ENCODE assay signal across 25 cellular contexts in genomic region chr10:57880441-57881301, GRCh38.
"Had no signal": no experiment of that assay in that cellular context is flagged by ENCODE, and none has a peak within 500 bp of the region (broad histone marks: within the 10 kb centered on the region; RNA-seq: fewer than 3 reads in every experiment).

No MANE protein-coding gene starts in this region.

- H3K36me3 Mint-ChIP-seq: activated naive CD4-positive, alpha-beta T cell treated with anti-CD3 and anti-CD28 coated beads, Interleukin-2, amount 50 U/mL, for 72 hours; natural killer cell treated with Interleukin-12 subunit alpha and Interleukin-12 subunit beta and Interleukin-15 and Interleukin-18, amount 100 ng/mL, for 72 hours had no signal

- ATAC-seq: activated CD4-positive, alpha-beta T cell treated with anti-CD3 and anti-CD28 coated beads for 36 hours; activated naive CD4-positive, alpha-beta T cell treated with anti-CD3 and anti-CD28 coated beads, Interleukin-2, amount 50 U/mL, for 72 hours; activated T-helper 17 cell treated with anti-CD3 and anti-CD28 coated beads, Interleukin-2, amount 50 U/mL, for 72 hours; gastroesophageal sphincter; left colon; lower lobe of right lung; natural killer cell treated with Interleukin-12 subunit alpha and Interleukin-12 subunit beta and Interleukin-15 and Interleukin-18, amount 100 ng/mL, for 72 hours; right cardiac atrium; stimulated activated naive CD8-positive, alpha-beta T cell treated with anti-CD3 and anti-CD28 coated beads, Interleukin-15, Interleukin-2, amounts not matched to agents 100 U/mL and 50 U/mL, for 24 hours; upper lobe of right lung had no signal

- H3K4me3 ChIP-seq: coronary artery, esophagus squamous epithelium, gastroesophageal sphincter, lower lobe of right lung, thyroid gland, upper lobe of right lung had no signal

- DNase-seq: activated B cell treated with CpG ODN at 0.5 μM for 24 hours; activated CD4-positive, alpha-beta T cell treated with anti-CD3 and anti-CD28 coated beads for 36 hours; activated CD4-positive, alpha-beta T cell treated with anti-CD3 and anti-CD28 coated beads, Interleukin-2, amount 50 U/mL, for 4 hours; activated CD8-positive, alpha-beta memory T cell treated with anti-CD3 and anti-CD28 coated beads for 24 hours; activated CD8-positive, alpha-beta memory T cell treated with anti-CD3 and anti-CD28 coated beads, Interleukin-2, amount 50 U/mL, for 4 hours; activated T-cell treated with anti-CD3 and anti-CD28 coated beads, Interleukin-2, amount 50 U/mL, for 24 hours; esophagus squamous epithelium; head of caudate nucleus; left colon; lower lobe of right lung; right cardiac atrium; stimulated activated CD4-positive, alpha-beta T cell treated with anti-CD3 and anti-CD28 coated beads, Interleukin-12 subunit alpha, Interleukin-12 subunit beta, amount 100 ng/mL, for 4 hours; stimulated activated CD4-positive, alpha-beta T cell treated with anti-CD3 and anti-CD28 coated beads, Interleukin-4, amount 100 ng/mL, for 4 hours; stimulated activated naive CD8-positive, alpha-beta T cell treated with anti-CD3 and anti-CD28 coated beads, Interleukin-15, Interleukin-2, amounts not matched to agents 100 U/mL and 50 U/mL, for 24 hours; substantia nigra; T1000; thyroid gland; upper lobe of right lung had no signal

- H3K27me3 ChIP-seq: esophagus squamous epithelium, gastroesophageal sphincter, thyroid gland, upper lobe of right lung had no signal

- H3K36me3 ChIP-seq: esophagus squamous epithelium, gastroesophageal sphincter, lower lobe of right lung, thyroid gland, upper lobe of right lung had no signal

- H3K4me1 ChIP-seq: esophagus squamous epithelium, gastroesophageal sphincter, lower lobe of right lung, thyroid gland, upper lobe of right lung had no signal

- H3K4me1 Mint-ChIP-seq: activated B cell treated with CpG ODN at 0.5 μM for 24 hours; activated CD4-positive, alpha-beta T cell treated with anti-CD3 and anti-CD28 coated beads for 36 hours; activated T-helper 17 cell treated with anti-CD3 and anti-CD28 coated beads, Interleukin-2, amount 50 U/mL, for 72 hours had no signal

- H3K27me3 Mint-ChIP-seq: activated B cell treated with CpG ODN at 0.5 μM for 24 hours; activated CD4-positive, alpha-beta T cell treated with anti-CD3 and anti-CD28 coated beads for 36 hours; activated T-cell treated with anti-CD3 and anti-CD28 coated beads, Interleukin-2, amount 50 U/mL, for 24 hours; activated T-helper 17 cell treated with anti-CD3 and anti-CD28 coated beads, Interleukin-2, amount 50 U/mL, for 72 hours; natural killer cell treated with Interleukin-12 subunit alpha and Interleukin-12 subunit beta and Interleukin-15 and Interleukin-18, amount 100 ng/mL, for 72 hours; progenitor cell of endocrine pancreas had no signal

- H3K9me3 Mint-ChIP-seq: activated naive CD4-positive, alpha-beta T cell treated with anti-CD3 and anti-CD28 coated beads, Interleukin-2, amount 50 U/mL, for 72 hours; T-helper 1 cell treated with Interleukin-12 subunit alpha and Interleukin-12 subunit beta and Interleukin-4 antibody, amounts not matched to agents 30 μg/mL and 1 μg/mL, for 36 hours had no signal

- H3K9me3 ChIP-seq: gastroesophageal sphincter, lower lobe of right lung, thyroid gland, upper lobe of right lung had no signal

- H3K4me3 Mint-ChIP-seq: activated B cell treated with CpG ODN at 0.5 μM for 24 hours; activated CD4-positive, alpha-beta T cell treated with anti-CD3 and anti-CD28 coated beads for 36 hours; activated T-cell treated with anti-CD3 and anti-CD28 coated beads, Interleukin-2, amount 50 U/mL, for 24 hours; activated T-helper 17 cell treated with anti-CD3 and anti-CD28 coated beads, Interleukin-2, amount 50 U/mL, for 72 hours; natural killer cell treated with Interleukin-12 subunit alpha and Interleukin-12 subunit beta and Interleukin-15 and Interleukin-18, amount 100 ng/mL, for 72 hours; T-helper 1 cell treated with Interleukin-12 subunit alpha and Interleukin-12 subunit beta and Interleukin-4 antibody, amounts not matched to agents 30 μg/mL and 1 μg/mL, for 36 hours had no signal

- H3K27ac ChIP-seq: coronary artery, esophagus squamous epithelium, gastroesophageal sphincter, lower lobe of right lung, thyroid gland, upper lobe of right lung had no signal

- H3K27ac Mint-ChIP-seq: activated B cell treated with CpG ODN at 0.5 μM for 24 hours; activated CD4-positive, alpha-beta T cell treated with anti-CD3 and anti-CD28 coated beads for 36 hours; activated naive CD4-positive, alpha-beta T cell treated with anti-CD3 and anti-CD28 coated beads, Interleukin-2, amount 50 U/mL, for 72 hours; activated T-cell treated with anti-CD3 and anti-CD28 coated beads, Interleukin-2, amount 50 U/mL, for 24 hours; activated T-helper 17 cell treated with anti-CD3 and anti-CD28 coated beads, Interleukin-2, amount 50 U/mL, for 72 hours; natural killer cell treated with Interleukin-12 subunit alpha and Interleukin-12 subunit beta and Interleukin-15 and Interleukin-18, amount 100 ng/mL, for 72 hours; progenitor cell of endocrine pancreas; T-helper 1 cell treated with Interleukin-12 subunit alpha and Interleukin-12 subunit beta and Interleukin-4 antibody, amounts not matched to agents 30 μg/mL and 1 μg/mL, for 36 hours had no signal
